Comparison of ENCODE assay signal across 1 cellular context in genomic region chr12:884746-885414, GRCh38.
TF ChIP-seq lines count a peak whose summit lies in the region.

No MANE protein-coding gene starts in this region.

TF ChIP-seq in K562, 482 proteins besides CTCF, POLR2A, EP300 and RAD21 (continued from another document):
- TF ChIP-seq, protein P1, sequence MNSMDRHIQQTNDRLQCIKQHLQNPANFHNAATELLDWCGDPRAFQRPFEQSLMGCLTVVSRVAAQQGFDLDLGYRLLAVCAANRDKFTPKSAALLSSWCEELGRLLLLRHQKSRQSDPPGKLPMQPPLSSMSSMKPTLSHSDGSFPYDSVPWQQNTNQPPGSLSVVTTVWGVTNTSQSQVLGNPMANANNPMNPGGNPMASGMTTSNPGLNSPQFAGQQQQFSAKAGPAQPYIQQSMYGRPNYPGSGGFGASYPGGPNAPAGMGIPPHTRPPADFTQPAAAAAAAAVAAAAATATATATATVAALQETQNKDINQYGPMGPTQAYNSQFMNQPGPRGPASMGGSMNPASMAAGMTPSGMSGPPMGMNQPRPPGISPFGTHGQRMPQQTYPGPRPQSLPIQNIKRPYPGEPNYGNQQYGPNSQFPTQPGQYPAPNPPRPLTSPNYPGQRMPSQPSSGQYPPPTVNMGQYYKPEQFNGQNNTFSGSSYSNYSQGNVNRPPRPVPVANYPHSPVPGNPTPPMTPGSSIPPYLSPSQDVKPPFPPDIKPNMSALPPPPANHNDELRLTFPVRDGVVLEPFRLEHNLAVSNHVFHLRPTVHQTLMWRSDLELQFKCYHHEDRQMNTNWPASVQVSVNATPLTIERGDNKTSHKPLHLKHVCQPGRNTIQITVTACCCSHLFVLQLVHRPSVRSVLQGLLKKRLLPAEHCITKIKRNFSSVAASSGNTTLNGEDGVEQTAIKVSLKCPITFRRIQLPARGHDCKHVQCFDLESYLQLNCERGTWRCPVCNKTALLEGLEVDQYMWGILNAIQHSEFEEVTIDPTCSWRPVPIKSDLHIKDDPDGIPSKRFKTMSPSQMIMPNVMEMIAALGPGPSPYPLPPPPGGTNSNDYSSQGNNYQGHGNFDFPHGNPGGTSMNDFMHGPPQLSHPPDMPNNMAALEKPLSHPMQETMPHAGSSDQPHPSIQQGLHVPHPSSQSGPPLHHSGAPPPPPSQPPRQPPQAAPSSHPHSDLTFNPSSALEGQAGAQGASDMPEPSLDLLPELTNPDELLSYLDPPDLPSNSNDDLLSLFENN (IDR thresholded peaks at IDR 0.05; ENCODE audit: low read depth in 2 of 2, low read length in 2 of 2) = no peak
- TF ChIP-seq NCOA6 (IDR thresholded peaks at IDR 0.05) (no peak), RCOR1 (IDR thresholded peaks at IDR 0.05; ENCODE audit: borderline replicate concordance in 1 of 2, low read depth in 2 of 2, low read length in 2 of 2) (no peak), KLF1 (tag; IDR thresholded peaks at IDR 0.05) (no peak), SNAPC5 (CRISPR knock-in tag; IDR thresholded peaks at IDR 0.05) (no peak), HEY1 (CRISPR knock-in tag; IDR thresholded peaks at IDR 0.05; ENCODE audit: borderline replicate concordance) (no peak), PURB (CRISPR knock-in tag; IDR thresholded peaks at IDR 0.05; ENCODE audit: low read depth) (no peak), ZFPM2 (CRISPR knock-in tag; IDR thresholded peaks at IDR 0.05) (no peak), BMI1 (IDR thresholded peaks at IDR 0.05; ENCODE audit: low read length) (no peak), KDM4B (IDR thresholded peaks at IDR 0.05; ENCODE audit: borderline replicate concordance in 2 of 2, low read depth in 1 of 2) (no peak), XRCC4 (IDR thresholded peaks at IDR 0.05; ENCODE audit: extremely low read depth, insufficient read depth, insufficient read length) (no peak), ZBTB9 (CRISPR knock-in tag; IDR thresholded peaks at IDR 0.05) (no peak), ZNF232 (CRISPR knock-in tag; IDR thresholded peaks at IDR 0.05) (no peak), SETDB1 (IDR thresholded peaks at IDR 0.05; ENCODE audit: low read length) (no peak), RBM17 (IDR thresholded peaks at IDR 0.05; ENCODE audit: borderline replicate concordance, low read depth, low read length) (no peak), CREBBP (IDR thresholded peaks at IDR 0.05; ENCODE audit: low read depth, low read length) (no peak), KDM5B (IDR thresholded peaks at IDR 0.05; ENCODE audit: insufficient replicate concordance, low read depth, low read length) (no peak)
